2 cellular contexts compared by ENCODE assay signal in the genomic region with DNA sequence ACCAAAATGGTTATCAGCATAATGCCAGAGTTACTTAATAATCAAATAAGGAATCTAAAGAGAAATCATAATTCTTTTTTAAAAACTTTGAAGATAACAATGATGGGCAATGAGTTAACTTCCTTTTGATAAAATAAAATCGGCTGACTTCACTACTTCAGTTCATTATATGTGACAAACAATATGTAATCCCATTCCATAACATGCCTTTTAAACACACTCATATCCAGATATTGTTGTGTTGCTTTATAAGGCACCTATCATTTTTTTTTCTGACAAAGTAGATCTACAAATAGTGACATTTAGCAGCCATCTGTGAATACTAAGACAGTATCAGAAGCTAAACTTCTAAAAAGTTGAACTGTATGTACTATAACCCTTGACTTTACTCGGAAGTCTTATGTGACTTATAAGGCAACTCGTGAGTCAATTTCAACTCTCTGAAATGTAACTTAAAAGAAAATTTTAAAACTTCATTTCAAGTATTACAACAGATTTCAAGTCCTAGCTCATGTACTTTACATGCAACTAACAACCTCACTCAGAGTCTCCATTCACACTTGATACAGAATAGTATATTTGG.
TF ChIP-seq lines count a peak whose summit lies in the region.

No MANE protein-coding gene starts in this region.

TF ChIP-seq in SK-N-SH treated with all-trans-retinoic acid at 6 μM for 48 hours, 23 proteins besides CTCF, POLR2A, EP300 and RAD21 (continued from another document):
- TF ChIP-seq, protein P1, sequence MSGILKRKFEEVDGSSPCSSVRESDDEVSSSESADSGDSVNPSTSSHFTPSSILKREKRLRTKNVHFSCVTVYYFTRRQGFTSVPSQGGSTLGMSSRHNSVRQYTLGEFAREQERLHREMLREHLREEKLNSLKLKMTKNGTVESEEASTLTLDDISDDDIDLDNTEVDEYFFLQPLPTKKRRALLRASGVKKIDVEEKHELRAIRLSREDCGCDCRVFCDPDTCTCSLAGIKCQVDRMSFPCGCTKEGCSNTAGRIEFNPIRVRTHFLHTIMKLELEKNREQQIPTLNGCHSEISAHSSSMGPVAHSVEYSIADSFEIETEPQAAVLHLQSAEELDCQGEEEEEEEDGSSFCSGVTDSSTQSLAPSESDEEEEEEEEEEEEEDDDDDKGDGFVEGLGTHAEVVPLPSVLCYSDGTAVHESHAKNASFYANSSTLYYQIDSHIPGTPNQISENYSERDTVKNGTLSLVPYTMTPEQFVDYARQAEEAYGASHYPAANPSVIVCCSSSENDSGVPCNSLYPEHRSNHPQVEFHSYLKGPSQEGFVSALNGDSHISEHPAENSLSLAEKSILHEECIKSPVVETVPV (CRISPR knock-in tag; IDR thresholded peaks at IDR 0.05): no peak
- TF ChIP-seq ZFP30 (CRISPR knock-in tag; IDR thresholded peaks at IDR 0.05) (no peak), ZNF8 (CRISPR knock-in tag; IDR thresholded peaks at IDR 0.05) (no peak), GLIS3 (CRISPR knock-in tag; IDR thresholded peaks at IDR 0.05) (no peak), CSDC2 (CRISPR knock-in tag; IDR thresholded peaks at IDR 0.05) (no peak), OSR1 (CRISPR knock-in tag; IDR thresholded peaks at IDR 0.05) (no peak)

TF ChIP-seq in GM23338, 12 proteins besides CTCF, POLR2A, EP300 and RAD21 (continued from another document):
- TF ChIP-seq, protein P2, sequence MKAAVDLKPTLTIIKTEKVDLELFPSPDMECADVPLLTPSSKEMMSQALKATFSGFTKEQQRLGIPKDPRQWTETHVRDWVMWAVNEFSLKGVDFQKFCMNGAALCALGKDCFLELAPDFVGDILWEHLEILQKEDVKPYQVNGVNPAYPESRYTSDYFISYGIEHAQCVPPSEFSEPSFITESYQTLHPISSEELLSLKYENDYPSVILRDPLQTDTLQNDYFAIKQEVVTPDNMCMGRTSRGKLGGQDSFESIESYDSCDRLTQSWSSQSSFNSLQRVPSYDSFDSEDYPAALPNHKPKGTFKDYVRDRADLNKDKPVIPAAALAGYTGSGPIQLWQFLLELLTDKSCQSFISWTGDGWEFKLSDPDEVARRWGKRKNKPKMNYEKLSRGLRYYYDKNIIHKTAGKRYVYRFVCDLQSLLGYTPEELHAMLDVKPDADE (IDR thresholded peaks at IDR 0.05): no peak
- no peak for TF ChIP-seq STAT1 (IDR thresholded peaks at IDR 0.05; ENCODE audit: unreplicated experiment)
- TF ChIP-seq EZH2 (IDR thresholded peaks at IDR 0.05; ENCODE audit: low read depth, unreplicated experiment): no peak
- no peak for TF ChIP-seq NANOG (IDR thresholded peaks at IDR 0.05; ENCODE audit: borderline replicate concordance)
- TF ChIP-seq, protein P3, sequence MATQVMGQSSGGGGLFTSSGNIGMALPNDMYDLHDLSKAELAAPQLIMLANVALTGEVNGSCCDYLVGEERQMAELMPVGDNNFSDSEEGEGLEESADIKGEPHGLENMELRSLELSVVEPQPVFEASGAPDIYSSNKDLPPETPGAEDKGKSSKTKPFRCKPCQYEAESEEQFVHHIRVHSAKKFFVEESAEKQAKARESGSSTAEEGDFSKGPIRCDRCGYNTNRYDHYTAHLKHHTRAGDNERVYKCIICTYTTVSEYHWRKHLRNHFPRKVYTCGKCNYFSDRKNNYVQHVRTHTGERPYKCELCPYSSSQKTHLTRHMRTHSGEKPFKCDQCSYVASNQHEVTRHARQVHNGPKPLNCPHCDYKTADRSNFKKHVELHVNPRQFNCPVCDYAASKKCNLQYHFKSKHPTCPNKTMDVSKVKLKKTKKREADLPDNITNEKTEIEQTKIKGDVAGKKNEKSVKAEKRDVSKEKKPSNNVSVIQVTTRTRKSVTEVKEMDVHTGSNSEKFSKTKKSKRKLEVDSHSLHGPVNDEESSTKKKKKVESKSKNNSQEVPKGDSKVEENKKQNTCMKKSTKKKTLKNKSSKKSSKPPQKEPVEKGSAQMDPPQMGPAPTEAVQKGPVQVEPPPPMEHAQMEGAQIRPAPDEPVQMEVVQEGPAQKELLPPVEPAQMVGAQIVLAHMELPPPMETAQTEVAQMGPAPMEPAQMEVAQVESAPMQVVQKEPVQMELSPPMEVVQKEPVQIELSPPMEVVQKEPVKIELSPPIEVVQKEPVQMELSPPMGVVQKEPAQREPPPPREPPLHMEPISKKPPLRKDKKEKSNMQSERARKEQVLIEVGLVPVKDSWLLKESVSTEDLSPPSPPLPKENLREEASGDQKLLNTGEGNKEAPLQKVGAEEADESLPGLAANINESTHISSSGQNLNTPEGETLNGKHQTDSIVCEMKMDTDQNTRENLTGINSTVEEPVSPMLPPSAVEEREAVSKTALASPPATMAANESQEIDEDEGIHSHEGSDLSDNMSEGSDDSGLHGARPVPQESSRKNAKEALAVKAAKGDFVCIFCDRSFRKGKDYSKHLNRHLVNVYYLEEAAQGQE (IDR thresholded peaks at IDR 0.05; ENCODE audit: unreplicated experiment): no peak
- TF ChIP-seq JUNB (IDR thresholded peaks at IDR 0.05; ENCODE audit: unreplicated experiment): no peak
- no peak for TF ChIP-seq ZNF331 (CRISPR knock-in tag; IDR thresholded peaks at IDR 0.05; ENCODE audit: low read depth)
- TF ChIP-seq ZNF114 (CRISPR knock-in tag; IDR thresholded peaks at IDR 0.05): no peak
- TF ChIP-seq CREB1 (CRISPR knock-in tag; IDR thresholded peaks at IDR 0.05; ENCODE audit: low read depth): no peak
- TF ChIP-seq, protein P4, sequence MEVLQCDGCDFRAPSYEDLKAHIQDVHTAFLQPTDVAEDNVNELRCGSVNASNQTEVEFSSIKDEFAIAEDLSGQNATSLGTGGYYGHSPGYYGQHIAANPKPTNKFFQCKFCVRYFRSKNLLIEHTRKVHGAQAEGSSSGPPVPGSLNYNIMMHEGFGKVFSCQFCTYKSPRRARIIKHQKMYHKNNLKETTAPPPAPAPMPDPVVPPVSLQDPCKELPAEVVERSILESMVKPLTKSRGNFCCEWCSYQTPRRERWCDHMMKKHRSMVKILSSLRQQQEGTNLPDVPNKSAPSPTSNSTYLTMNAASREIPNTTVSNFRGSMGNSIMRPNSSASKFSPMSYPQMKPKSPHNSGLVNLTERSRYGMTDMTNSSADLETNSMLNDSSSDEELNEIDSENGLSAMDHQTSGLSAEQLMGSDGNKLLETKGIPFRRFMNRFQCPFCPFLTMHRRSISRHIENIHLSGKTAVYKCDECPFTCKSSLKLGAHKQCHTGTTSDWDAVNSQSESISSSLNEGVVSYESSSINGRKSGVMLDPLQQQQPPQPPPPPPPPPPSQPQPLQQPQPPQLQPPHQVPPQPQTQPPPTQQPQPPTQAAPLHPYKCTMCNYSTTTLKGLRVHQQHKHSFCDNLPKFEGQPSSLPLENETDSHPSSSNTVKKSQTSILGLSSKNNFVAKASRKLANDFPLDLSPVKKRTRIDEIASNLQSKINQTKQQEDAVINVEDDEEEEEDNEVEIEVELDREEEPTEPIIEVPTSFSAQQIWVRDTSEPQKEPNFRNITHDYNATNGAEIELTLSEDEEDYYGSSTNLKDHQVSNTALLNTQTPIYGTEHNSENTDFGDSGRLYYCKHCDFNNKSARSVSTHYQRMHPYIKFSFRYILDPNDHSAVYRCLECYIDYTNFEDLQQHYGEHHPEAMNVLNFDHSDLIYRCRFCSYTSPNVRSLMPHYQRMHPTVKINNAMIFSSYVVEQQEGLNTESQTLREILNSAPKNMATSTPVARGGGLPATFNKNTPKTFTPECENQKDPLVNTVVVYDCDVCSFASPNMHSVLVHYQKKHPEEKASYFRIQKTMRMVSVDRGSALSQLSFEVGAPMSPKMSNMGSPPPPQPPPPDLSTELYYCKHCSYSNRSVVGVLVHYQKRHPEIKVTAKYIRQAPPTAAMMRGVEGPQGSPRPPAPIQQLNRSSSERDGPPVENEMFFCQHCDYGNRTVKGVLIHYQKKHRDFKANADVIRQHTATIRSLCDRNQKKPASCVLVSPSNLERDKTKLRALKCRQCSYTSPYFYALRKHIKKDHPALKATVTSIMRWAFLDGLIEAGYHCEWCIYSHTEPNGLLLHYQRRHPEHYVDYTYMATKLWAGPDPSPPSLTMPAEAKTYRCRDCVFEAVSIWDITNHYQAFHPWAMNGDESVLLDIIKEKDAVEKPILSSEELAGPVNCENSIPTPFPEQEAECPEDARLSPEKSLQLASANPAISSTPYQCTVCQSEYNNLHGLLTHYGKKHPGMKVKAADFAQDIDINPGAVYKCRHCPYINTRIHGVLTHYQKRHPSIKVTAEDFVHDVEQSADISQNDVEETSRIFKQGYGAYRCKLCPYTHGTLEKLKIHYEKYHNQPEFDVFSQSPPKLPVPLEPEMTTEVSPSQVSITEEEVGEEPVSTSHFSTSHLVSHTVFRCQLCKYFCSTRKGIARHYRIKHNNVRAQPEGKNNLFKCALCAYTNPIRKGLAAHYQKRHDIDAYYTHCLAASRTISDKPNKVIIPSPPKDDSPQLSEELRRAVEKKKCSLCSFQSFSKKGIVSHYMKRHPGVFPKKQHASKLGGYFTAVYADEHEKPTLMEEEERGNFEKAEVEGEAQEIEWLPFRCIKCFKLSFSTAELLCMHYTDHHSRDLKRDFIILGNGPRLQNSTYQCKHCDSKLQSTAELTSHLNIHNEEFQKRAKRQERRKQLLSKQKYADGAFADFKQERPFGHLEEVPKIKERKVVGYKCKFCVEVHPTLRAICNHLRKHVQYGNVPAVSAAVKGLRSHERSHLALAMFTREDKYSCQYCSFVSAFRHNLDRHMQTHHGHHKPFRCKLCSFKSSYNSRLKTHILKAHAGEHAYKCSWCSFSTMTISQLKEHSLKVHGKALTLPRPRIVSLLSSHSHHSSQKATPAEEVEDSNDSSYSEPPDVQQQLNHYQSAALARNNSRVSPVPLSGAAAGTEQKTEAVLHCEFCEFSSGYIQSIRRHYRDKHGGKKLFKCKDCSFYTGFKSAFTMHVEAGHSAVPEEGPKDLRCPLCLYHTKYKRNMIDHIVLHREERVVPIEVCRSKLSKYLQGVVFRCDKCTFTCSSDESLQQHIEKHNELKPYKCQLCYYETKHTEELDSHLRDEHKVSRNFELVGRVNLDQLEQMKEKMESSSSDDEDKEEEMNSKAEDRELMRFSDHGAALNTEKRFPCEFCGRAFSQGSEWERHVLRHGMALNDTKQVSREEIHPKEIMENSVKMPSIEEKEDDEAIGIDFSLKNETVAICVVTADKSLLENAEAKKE (CRISPR knock-in tag; IDR thresholded peaks at IDR 0.05): no peak
- no peak for TF ChIP-seq EZH2phosphoT487 (IDR thresholded peaks at IDR 0.05; ENCODE audit: unreplicated experiment)
